Comparison of ENCODE assay signal across 13 cellular contexts in genomic region chr10:73762915-73763314, GRCh38. TPM values are rescaled to one million over a fixed set of nuclear protein-coding genes. Genes with fewer than 3 reads are reported as not detected.
A peak's percentile ranks its signal among the peaks of the same experiment; 100 is the strongest.
DNase-seq lines count a peak whose midpoint lies in the region; ATAC-seq and TF ChIP-seq lines count a peak whose summit lies in the region.
"Had no signal": no experiment of that assay in that cellular context is flagged by ENCODE, and none has a peak within 500 bp of the region (broad histone marks: within the 10 kb centered on the region; RNA-seq: fewer than 3 reads in every experiment).

No MANE protein-coding gene starts in this region.

- DNase-seq in activated CD4-positive, alpha-beta T cell treated with anti-CD3 and anti-CD28 coated beads, Interleukin-2, amount 10 ng/mL, durations not matched to agents 24 days and 14 days: no peak
- DNase-seq in activated CD4-positive, alpha-beta T cell treated with anti-CD3 and anti-CD28 coated beads for 1 hour: no peak
- DNase-seq in PC-9: peak in 1 of 2 experiments; percentile 58
- peak; percentile 31 for DNase-seq in brain microvascular endothelial cell
- no peak for DNase-seq in naive thymus-derived CD8-positive, alpha-beta T cell
- no peak for DNase-seq in midbrain (lab: John Stamatoyannopoulos, UW)
- DNase-seq in NCI-H146 (lab: John Stamatoyannopoulos, UW): no peak
- DNase-seq: 8988T, DMS 273 treated with DMSO at 0.1 percent for 48 hours, NCI-H526 treated with DMSO at 0.1 percent for 48 hours, psoas muscle had no signal

- H3K9me2 ChIP-seq in PC-9 (ENCODE audit: insufficient read depth): no peaks in the 10 kb centered on the region

- ATAC-seq in naive thymus-derived CD8-positive, alpha-beta T cell: no peak
- ATAC-seq: psoas muscle, WTC11 had no signal

- intact Hi-C loops in activated CD4-positive, alpha-beta T cell treated with anti-CD3 and anti-CD28 coated beads, Interleukin-2, amount 10 ng/mL, durations not matched to agents 24 days and 14 days (cut with micrococcal nuclease): no loop called here
- intact Hi-C loops in PC-9 (cut with micrococcal nuclease; ENCODE audit: unreplicated experiment): no loop called here

- POLR2A ChIA-PET in PC-9 (lab: Charles Lee; ENCODE audit: unreplicated experiment): interaction anchor here (0.6 kb wide), 1 partner anchor 18 kb away, joined by 3 read pairs; no protein-coding TSS in a partner anchor
- POLR2A ChIA-PET in naive thymus-derived CD8-positive, alpha-beta T cell (lab: Charles Lee): interaction anchor here (0.6 to 1.0 kb wide), 2 partner anchors 10 to 48 kb away, joined by 5 read pairs; no protein-coding TSS in a partner anchor

- H3K27me3 Mint-ChIP-seq in activated CD4-positive, alpha-beta T cell treated with anti-CD3 and anti-CD28 coated beads, Interleukin-2, amount 10 ng/mL, durations not matched to agents 24 days and 14 days: no peaks in the 10 kb centered on the region
- H3K27me3 Mint-ChIP-seq in nephron (ENCODE audit: low read depth): no peaks in the 10 kb centered on the region
- H3K27me3 Mint-ChIP-seq in naive thymus-derived CD8-positive, alpha-beta T cell: no peaks in the 10 kb centered on the region

- H3K27ac ChIP-seq in PC-9 (peak overlapping the region; percentile 21), brain microvascular endothelial cell (peak overlapping the region; percentile 10)
- H3K27ac ChIP-seq: psoas muscle had no signal

- H3K9me3 Mint-ChIP-seq in activated CD4-positive, alpha-beta T cell treated with anti-CD3 and anti-CD28 coated beads, Interleukin-2, amount 10 ng/mL, durations not matched to agents 24 days and 14 days: no peaks in the 10 kb centered on the region
- no peaks in the 10 kb centered on the region for H3K9me3 Mint-ChIP-seq in nephron
- H3K9me3 Mint-ChIP-seq in naive thymus-derived CD8-positive, alpha-beta T cell: no peaks in the 10 kb centered on the region
- H3K9me3 Mint-ChIP-seq: WTC11 had no signal

- in situ Hi-C loops in brain microvascular endothelial cell (cut with HindIII; ENCODE audit: low pct_ligation_motif_present, low sequenced_read_pairs): no loop called here

- no peak overlapping the region for H3K4me3 ChIP-seq in PC-9
- no peak overlapping the region for H3K4me3 ChIP-seq in brain microvascular endothelial cell (ENCODE audit: low read depth, low read length)
- H3K4me3 ChIP-seq: psoas muscle had no signal

- H3K36me3 Mint-ChIP-seq in activated CD4-positive, alpha-beta T cell treated with anti-CD3 and anti-CD28 coated beads, Interleukin-2, amount 10 ng/mL, durations not matched to agents 24 days and 14 days (ENCODE audit: low read depth): peaks cover 78% of the 10 kb centered on the region
- peaks cover 75% of the 10 kb centered on the region for H3K36me3 Mint-ChIP-seq in nephron (ENCODE audit: low read depth)
- H3K36me3 Mint-ChIP-seq in naive thymus-derived CD8-positive, alpha-beta T cell: peaks cover 9 to 86% (median 36%) of the 10 kb centered on the region in 3 donors

- H3K27ac Mint-ChIP-seq in activated CD4-positive, alpha-beta T cell treated with anti-CD3 and anti-CD28 coated beads, Interleukin-2, amount 10 ng/mL, durations not matched to agents 24 days and 14 days: peak overlapping the region; percentile 78
- H3K27ac Mint-ChIP-seq in nephron: peak overlapping the region in 2 of 3 experiments; percentile 1 to 8
- H3K27ac Mint-ChIP-seq in naive thymus-derived CD8-positive, alpha-beta T cell: peak overlapping the region in 5 of 10 donors; percentile 3 to 94 (median 26)
- H3K27ac Mint-ChIP-seq: WTC11 had no signal

- TF ChIP-seq CTCF in PC-9 (conservative IDR thresholded peaks at IDR 0.05) (no peak), brain microvascular endothelial cell (IDR thresholded peaks at IDR 0.05; ENCODE audit: low read depth, low read length, missing control alignments) (no peak), nephron (IDR thresholded peaks at IDR 0.05; ENCODE audit: unreplicated experiment in 3 of 3) (no peak)

- no peak overlapping the region for H3K4me2 ChIP-seq in PC-9

- peaks cover 7% of the 10 kb centered on the region; the same call in 1 of the 2 replicates for H3K79me2 ChIP-seq in PC-9 (ENCODE audit: low read depth)

- no peak overlapping the region for H2AFZ ChIP-seq in PC-9

- no peaks in the 10 kb centered on the region for H3K9me3 ChIP-seq in PC-9 (ENCODE audit: insufficient read depth, low read depth)
- H3K9me3 ChIP-seq: psoas muscle had no signal

- H3K36me3 ChIP-seq in PC-9 (ENCODE audit: low read depth) (peaks cover 61% of the 10 kb centered on the region), brain microvascular endothelial cell (replicated peaks) (peaks cover 81% of the 10 kb centered on the region)

- no peaks in the 10 kb centered on the region for H3K27me3 ChIP-seq in PC-9 (ENCODE audit: insufficient read depth, low read depth)
- no peaks in the 10 kb centered on the region for H3K27me3 ChIP-seq in brain microvascular endothelial cell (replicated peaks)

- peaks cover 11% of the 10 kb centered on the region for H3K4me1 ChIP-seq in PC-9 (replicated peaks; ENCODE audit: insufficient read depth)
- H3K4me1 ChIP-seq: psoas muscle had no signal

- peak overlapping the region; percentile 4 for H3K4me3 Mint-ChIP-seq in activated CD4-positive, alpha-beta T cell treated with anti-CD3 and anti-CD28 coated beads, Interleukin-2, amount 10 ng/mL, durations not matched to agents 24 days and 14 days
- peak overlapping the region in 1 of 3 experiments; percentile 27 for H3K4me3 Mint-ChIP-seq in nephron
- no peak overlapping the region for H3K4me3 Mint-ChIP-seq in naive thymus-derived CD8-positive, alpha-beta T cell
- H3K4me3 Mint-ChIP-seq: WTC11 had no signal

- no TSS peak for BruUV-seq in PC-9 (replicated peaks; lab: Mats Ljungman, UMichigan)

- H4K20me1 ChIP-seq in PC-9 (ENCODE audit: insufficient read depth): peaks cover 32% of the 10 kb centered on the region

- CTCF ChIA-PET in PC-9 (lab: Charles Lee): interaction anchor here (0.5 kb wide), 2 partner anchors 195 to 468 kb away, joined by 3 to 6 read pairs; no protein-coding TSS in a partner anchor

- H3F3A ChIP-seq in PC-9 (ENCODE audit: insufficient read depth, low read depth): peaks cover 9% of the 10 kb centered on the region

- peaks cover 41% of the 10 kb centered on the region for H3K4me1 Mint-ChIP-seq in activated CD4-positive, alpha-beta T cell treated with anti-CD3 and anti-CD28 coated beads, Interleukin-2, amount 10 ng/mL, durations not matched to agents 24 days and 14 days
- peaks cover 30% of the 10 kb centered on the region for H3K4me1 Mint-ChIP-seq in nephron
- H3K4me1 Mint-ChIP-seq in naive thymus-derived CD8-positive, alpha-beta T cell: peaks cover 13 to 51% (median 40%) of the 10 kb centered on the region in 4 donors
- H3K4me1 Mint-ChIP-seq: WTC11 had no signal

RNA-seq across cellular contexts. Expression of gene SEC24C, which starts 18.7 kb away (rescaled TPM):
- total RNA-seq in activated CD4-positive, alpha-beta T cell treated with anti-CD3 and anti-CD28 coated beads, Interleukin-2, amount 10 ng/mL, durations not matched to agents 24 days and 14 days: 106 TPM in 2 replicates
- 83.1 and 105 TPM in 2 replicates for total RNA-seq in PC-9 (2021)
- total RNA-seq in naive thymus-derived CD8-positive, alpha-beta T cell: 10 to 100 TPM; 72.2 to 72.7 TPM
- 10 to 100 TPM; 18.9 to 33.5 (median 25.9) TPM for polyA plus RNA-seq in naive thymus-derived CD8-positive, alpha-beta T cell

RNA-seq across cellular contexts. Expression of gene CHCHD1, which starts 18.9 kb away (rescaled TPM):
- total RNA-seq in activated CD4-positive, alpha-beta T cell treated with anti-CD3 and anti-CD28 coated beads, Interleukin-2, amount 10 ng/mL, durations not matched to agents 24 days and 14 days: 34.9 and 37.8 TPM in 2 replicates
- 44.1 and 44.5 TPM in 2 replicates for total RNA-seq in PC-9 (2021)
- total RNA-seq in naive thymus-derived CD8-positive, alpha-beta T cell: 10 to 100 TPM; 19.9 to 22.1 TPM
- polyA plus RNA-seq in naive thymus-derived CD8-positive, alpha-beta T cell: 10 to 100 TPM; 32.2 to 44.6 (median 37.9) TPM

RNA-seq across cellular contexts. Expression of gene ZSWIM8, which starts 22.5 kb away (rescaled TPM):
- 50.8 and 53.5 TPM in 2 replicates for total RNA-seq in activated CD4-positive, alpha-beta T cell treated with anti-CD3 and anti-CD28 coated beads, Interleukin-2, amount 10 ng/mL, durations not matched to agents 24 days and 14 days
- total RNA-seq in PC-9 (2021): 49.2 and 70.0 TPM in 2 replicates
- total RNA-seq in naive thymus-derived CD8-positive, alpha-beta T cell: 10 to 100 TPM; 79.0 to 79.9 TPM
- 10 to 100 TPM; 12.3 to 18.5 (median 13.4) TPM for polyA plus RNA-seq in naive thymus-derived CD8-positive, alpha-beta T cell

RNA-seq across cellular contexts. Expression of gene NDST2, which starts 48.5 kb away (rescaled TPM):
- 50.5 and 50.6 TPM in 2 replicates for total RNA-seq in activated CD4-positive, alpha-beta T cell treated with anti-CD3 and anti-CD28 coated beads, Interleukin-2, amount 10 ng/mL, durations not matched to agents 24 days and 14 days
- 20.4 and 22.8 TPM in 2 replicates for total RNA-seq in PC-9 (2021)
- 100 to 1,000 TPM; 101 to 112 TPM for total RNA-seq in naive thymus-derived CD8-positive, alpha-beta T cell
- 10 to 100 TPM; 13.4 to 34.3 (median 24.5) TPM for polyA plus RNA-seq in naive thymus-derived CD8-positive, alpha-beta T cell
